In genomic region chr7:5477723-5478531, GRCh38 we compare ENCODE assay signal across 8 cellular contexts. TPM values are rescaled to one million over a fixed set of nuclear protein-coding genes. Genes with fewer than 3 reads are reported as not detected.
DNase-seq lines count a peak whose midpoint lies in the region; ATAC-seq and TF ChIP-seq lines count a peak whose summit lies in the region.

No MANE protein-coding gene starts in this region.

- H3K9me3 Mint-ChIP-seq in activated CD4-positive, alpha-beta memory T cell treated with anti-CD3 and anti-CD28 coated beads, Interleukin-2, amount 10 ng/mL, durations not matched to agents 7 days and 5 days, result no peaks in the 10 kb centered on the region
- no peaks in the 10 kb centered on the region for H3K9me3 Mint-ChIP-seq in activated T-cell treated with anti-CD3 and anti-CD28 coated beads, Interleukin-2, amount 50 U/mL, for 72 hours

- no peaks in the 10 kb centered on the region for H3K27me3 ChIP-seq in kidney epithelial cell (ENCODE audit: control insufficient read depth, insufficient read depth, low read length)
- H3K27me3 ChIP-seq in tibial artery, result no peaks in the 10 kb centered on the region

- peak; percentile 99 for DNase-seq in DMS 273 (lab: John Stamatoyannopoulos, UW; ENCODE audit: unreplicated experiment)
- DNase-seq in kidney epithelial cell (ENCODE audit: low read depth), result no peak
- no peak for DNase-seq in tibial artery
- DNase-seq in activated CD4-positive, alpha-beta memory T cell treated with anti-CD3 and anti-CD28 coated beads, Interleukin-2, amount 10 ng/mL, durations not matched to agents 7 days and 5 days, result no peak
- DNase-seq in activated T-cell treated with anti-CD3 and anti-CD28 coated beads, Interleukin-2, amount 50 U/mL, for 72 hours, result no peak

- H3K27ac ChIP-seq in angular gyrus (ENCODE audit: low read depth, low read length) (peak overlapping the region; percentile 66), tibial artery (peak overlapping the region; percentile 24 to 52)

- TF ChIP-seq CTCF in kidney epithelial cell (IDR thresholded peaks at IDR 0.05; ENCODE audit: insufficient read depth, low read length, poor library complexity, severe bottlenecking), result peak; percentile 32
- peak; percentile 33 to 38 for TF ChIP-seq CTCF in tibial artery (IDR thresholded peaks at IDR 0.05)

- peak; percentile 82 for ATAC-seq in HG03354 (IDR thresholded peaks at IDR 0.05; ENCODE audit: poor library complexity, severe bottlenecking, unreplicated experiment)
- ATAC-seq in activated T-cell treated with anti-CD3 and anti-CD28 coated beads, Interleukin-2, amount 50 U/mL, for 72 hours (replicated peaks in 1 of 2), result no peak
- ATAC-seq in GM21515 (IDR thresholded peaks at IDR 0.05; ENCODE audit: unreplicated experiment), result no peak

- no peak overlapping the region for H3K27ac Mint-ChIP-seq in activated CD4-positive, alpha-beta memory T cell treated with anti-CD3 and anti-CD28 coated beads, Interleukin-2, amount 10 ng/mL, durations not matched to agents 7 days and 5 days
- H3K27ac Mint-ChIP-seq in activated T-cell treated with anti-CD3 and anti-CD28 coated beads, Interleukin-2, amount 50 U/mL, for 72 hours, result no peak overlapping the region

- no peaks in the 10 kb centered on the region for H3K27me3 Mint-ChIP-seq in activated CD4-positive, alpha-beta memory T cell treated with anti-CD3 and anti-CD28 coated beads, Interleukin-2, amount 10 ng/mL, durations not matched to agents 7 days and 5 days
- H3K27me3 Mint-ChIP-seq in activated T-cell treated with anti-CD3 and anti-CD28 coated beads, Interleukin-2, amount 50 U/mL, for 72 hours (ENCODE audit: low read depth), result no peaks in the 10 kb centered on the region

- peaks cover 0 to 14% (median 12%) of the 10 kb centered on the region in 4 donors for H3K4me1 ChIP-seq in tibial artery

- H3K36me3 Mint-ChIP-seq in activated CD4-positive, alpha-beta memory T cell treated with anti-CD3 and anti-CD28 coated beads, Interleukin-2, amount 10 ng/mL, durations not matched to agents 7 days and 5 days (ENCODE audit: low read depth), result no peaks in the 10 kb centered on the region
- no peaks in the 10 kb centered on the region for H3K36me3 Mint-ChIP-seq in activated T-cell treated with anti-CD3 and anti-CD28 coated beads, Interleukin-2, amount 50 U/mL, for 72 hours (ENCODE audit: insufficient read depth in 2 of 2)

- H3K9me3 ChIP-seq in tibial artery, result no peaks in the 10 kb centered on the region

- no peak overlapping the region for H3K4me3 Mint-ChIP-seq in activated CD4-positive, alpha-beta memory T cell treated with anti-CD3 and anti-CD28 coated beads, Interleukin-2, amount 10 ng/mL, durations not matched to agents 7 days and 5 days
- peak overlapping the region in 1 of 2 donors; percentile 43 for H3K4me3 Mint-ChIP-seq in activated T-cell treated with anti-CD3 and anti-CD28 coated beads, Interleukin-2, amount 50 U/mL, for 72 hours

- H3K36me3 ChIP-seq in kidney epithelial cell (ENCODE audit: control insufficient read depth, insufficient read depth, low read length) (no peaks in the 10 kb centered on the region), tibial artery (peaks cover 0 to 8% (median under 1%) of the 10 kb centered on the region in 3 donors)

- intact Hi-C loops in tibial artery (cut with DNase I; ENCODE audit: low total_unique reads), result no loop called here

- peaks cover 6% of the 10 kb centered on the region for H3K4me1 Mint-ChIP-seq in activated CD4-positive, alpha-beta memory T cell treated with anti-CD3 and anti-CD28 coated beads, Interleukin-2, amount 10 ng/mL, durations not matched to agents 7 days and 5 days
- H3K4me1 Mint-ChIP-seq in activated T-cell treated with anti-CD3 and anti-CD28 coated beads, Interleukin-2, amount 50 U/mL, for 72 hours (ENCODE audit: low read depth), result peaks cover 7% of the 10 kb centered on the region

- POLR2A ChIA-PET in activated CD4-positive, alpha-beta memory T cell treated with anti-CD3 and anti-CD28 coated beads, Interleukin-2, amount 10 ng/mL, durations not matched to agents 7 days and 5 days (lab: Charles Lee), result no interaction called here

- H3K4me3 ChIP-seq in kidney epithelial cell (ENCODE audit: low read depth, low read length), result no peak overlapping the region
- peak overlapping the region; percentile 39 to 53 for H3K4me3 ChIP-seq in tibial artery

- CTCF ChIA-PET in activated CD4-positive, alpha-beta memory T cell treated with anti-CD3 and anti-CD28 coated beads, Interleukin-2, amount 10 ng/mL, durations not matched to agents 7 days and 5 days (lab: Charles Lee), result interaction anchor here (0.6 to 0.9 kb wide), 2 partner anchors 16 to 322 kb away, joined by 3 read pairs; no protein-coding TSS in a partner anchor

RNA-seq across cellular contexts. Expression of gene FBXL18, which starts 35.7 kb away (rescaled TPM):
- total RNA-seq in kidney epithelial cell, result 22.7 and 29.4 TPM in 2 replicates
- total RNA-seq in activated CD4-positive, alpha-beta memory T cell treated with anti-CD3 and anti-CD28 coated beads, Interleukin-2, amount 10 ng/mL, durations not matched to agents 7 days and 5 days, result 10 to 100 TPM in 1 of 2 experiments, 1 to 10 TPM in 1; 9.4 to 10.1 TPM
- 10 to 100 TPM in 1 of 2 donors, 1 to 10 TPM in 1; 10.0 to 12.3 TPM for total RNA-seq in activated T-cell treated with anti-CD3 and anti-CD28 coated beads, Interleukin-2, amount 50 U/mL, for 72 hours

RNA-seq across cellular contexts. Expression of gene ACTB, which starts 52.5 kb away (rescaled TPM):
- total RNA-seq in kidney epithelial cell, result 3,879 and 4,550 TPM in 2 replicates
- over 10,000 TPM; 11,429 to 11,435 TPM for total RNA-seq in activated CD4-positive, alpha-beta memory T cell treated with anti-CD3 and anti-CD28 coated beads, Interleukin-2, amount 10 ng/mL, durations not matched to agents 7 days and 5 days
- total RNA-seq in activated T-cell treated with anti-CD3 and anti-CD28 coated beads, Interleukin-2, amount 50 U/mL, for 72 hours, result 1,000 to 10,000 TPM; 4,284 to 5,173 TPM

RNA-seq across cellular contexts. Expression of gene TNRC18, which starts 54.3 kb away (rescaled TPM):
- 31.6 and 38.4 TPM in 2 replicates for total RNA-seq in kidney epithelial cell
- 10 to 100 TPM; 56.5 to 57.6 TPM for total RNA-seq in activated CD4-positive, alpha-beta memory T cell treated with anti-CD3 and anti-CD28 coated beads, Interleukin-2, amount 10 ng/mL, durations not matched to agents 7 days and 5 days
- 10 to 100 TPM; 67.6 to 69.0 TPM for total RNA-seq in activated T-cell treated with anti-CD3 and anti-CD28 coated beads, Interleukin-2, amount 50 U/mL, for 72 hours
